In genomic region chr1:235270625-235271024, GRCh38 we compare ENCODE assay signal across 10 cellular contexts. TPM values are rescaled to one million over a fixed set of nuclear protein-coding genes. Genes with fewer than 3 reads are reported as not detected.
A peak's percentile ranks its signal among the peaks of the same experiment; 100 is the strongest.
DNase-seq lines count a peak whose midpoint lies in the region; ATAC-seq and TF ChIP-seq lines count a peak whose summit lies in the region.
"Had no signal": no experiment of that assay in that cellular context is flagged by ENCODE, and none has a peak within 500 bp of the region (broad histone marks: within the 10 kb centered on the region; RNA-seq: fewer than 3 reads in every experiment).

No MANE protein-coding gene starts in this region.

- peak; percentile 83 to 94 for ATAC-seq in activated T-cell treated with anti-CD3 and anti-CD28 coated beads, Interleukin-2, amount 50 U/mL, for 72 hours (replicated peaks in 1 of 2)
- ATAC-seq in Panc1 (peak; percentile 59), GM21360 (IDR thresholded peaks at IDR 0.05; ENCODE audit: unreplicated experiment) (no peak)
- ATAC-seq: body of pancreas had no signal

- in situ Hi-C loops in Panc1 (cut with HindIII; ENCODE audit: low pct_unique_long_range_greater_than_20kb, low sequenced_read_pairs) = no loop called here

- BruUV-seq in Panc1 (replicated peaks; lab: Mats Ljungman, UMichigan) = no TSS peak

- H3K4me1 ChIP-seq in Panc1 (ENCODE audit: control insufficient read depth, insufficient read depth, low read length) (peaks cover 7% of the 10 kb centered on the region; the same call in 1 of the 2 replicates), subcutaneous abdominal adipose tissue (ENCODE audit: control insufficient read depth in 5 of 5, insufficient read depth in 5 of 5, low read length in 5 of 5) (peaks cover 2 to 31% (median 15%) of the 10 kb centered on the region in 5 donors)

- peaks cover 61% of the 10 kb centered on the region for H3K4me1 Mint-ChIP-seq in activated T-cell treated with anti-CD3 and anti-CD28 coated beads, Interleukin-2, amount 50 U/mL, for 72 hours (ENCODE audit: low read depth)

- intact Hi-C loops in Panc1 (cut with micrococcal nuclease; ENCODE audit: unreplicated experiment) = no loop called here

- peak overlapping the region; percentile 29 to 62 for H3K4me3 Mint-ChIP-seq in activated T-cell treated with anti-CD3 and anti-CD28 coated beads, Interleukin-2, amount 50 U/mL, for 72 hours

- CTCF ChIA-PET in Panc1 (lab: Charles Lee) = no interaction called here

- H3K9me3 ChIP-seq in Panc1 (ENCODE audit: control insufficient read depth, insufficient read depth, low read depth, low read length) = no peaks in the 10 kb centered on the region
- H3K9me3 ChIP-seq in subcutaneous abdominal adipose tissue (ENCODE audit: control insufficient read depth in 5 of 5, low read length in 5 of 5) = no peaks in the 10 kb centered on the region
- H3K9me3 ChIP-seq: body of pancreas had no signal

- no peaks in the 10 kb centered on the region for H3K36me3 Mint-ChIP-seq in activated T-cell treated with anti-CD3 and anti-CD28 coated beads, Interleukin-2, amount 50 U/mL, for 72 hours (ENCODE audit: insufficient read depth in 2 of 2)

- peak overlapping the region in 1 of 5 donors; percentile 25 for H3K9ac ChIP-seq in subcutaneous abdominal adipose tissue (ENCODE audit: low read length in 5 of 5)

- POLR2A ChIA-PET in Panc1 (lab: Charles Lee) = no interaction called here

- no peak overlapping the region for H3K27ac ChIP-seq in Panc1 (ENCODE audit: low read length)
- peak overlapping the region; percentile 32 for H3K27ac ChIP-seq in subcutaneous abdominal adipose tissue (ENCODE audit: low read depth, low read length)

- no peaks in the 10 kb centered on the region for H3K27me3 ChIP-seq in Panc1 (ENCODE audit: control insufficient read depth, insufficient read depth, low read length)
- H3K27me3 ChIP-seq in subcutaneous abdominal adipose tissue (ENCODE audit: control insufficient read depth in 5 of 5, insufficient read depth in 4 of 5, low read length in 5 of 5) = no peaks in the 10 kb centered on the region
- H3K27me3 ChIP-seq: body of pancreas had no signal

- TF ChIP-seq CTCF in Panc1 (IDR thresholded peaks at IDR 0.05) (no peak), fibroblast of mammary gland (conservative IDR thresholded peaks at IDR 0.05; ENCODE audit: control insufficient read depth, insufficient read depth, low read depth, low read length) (peak; percentile 16)

- H3K36me3 ChIP-seq in Panc1 (ENCODE audit: control insufficient read depth, insufficient read depth, low read length) = no peaks in the 10 kb centered on the region
- H3K36me3 ChIP-seq in subcutaneous abdominal adipose tissue (ENCODE audit: control insufficient read depth in 5 of 5, insufficient read depth in 5 of 5, low read length in 5 of 5) = no peaks in the 10 kb centered on the region

- no peaks in the 10 kb centered on the region for H3K9me3 Mint-ChIP-seq in activated T-cell treated with anti-CD3 and anti-CD28 coated beads, Interleukin-2, amount 50 U/mL, for 72 hours

- H3K27me3 Mint-ChIP-seq in activated T-cell treated with anti-CD3 and anti-CD28 coated beads, Interleukin-2, amount 50 U/mL, for 72 hours (ENCODE audit: low read depth) = no peaks in the 10 kb centered on the region

- no peak overlapping the region for H3K4me3 ChIP-seq in Panc1 (ENCODE audit: low read depth in 2 of 2, low read length in 2 of 2)
- peak overlapping the region; percentile 19 for H3K4me3 ChIP-seq in fibroblast of mammary gland (ENCODE audit: control insufficient read depth, low read depth, low read length)
- peak overlapping the region in 1 of 5 donors; percentile 29 for H3K4me3 ChIP-seq in subcutaneous abdominal adipose tissue (ENCODE audit: low read depth in 1 of 5, low read length in 5 of 5)
- H3K4me3 ChIP-seq: body of pancreas, skin epidermis had no signal

- peak overlapping the region; percentile 91 for H3K27ac Mint-ChIP-seq in activated T-cell treated with anti-CD3 and anti-CD28 coated beads, Interleukin-2, amount 50 U/mL, for 72 hours

- DNase-seq in activated T-cell treated with anti-CD3 and anti-CD28 coated beads, Interleukin-2, amount 50 U/mL, for 72 hours = no peak
- no peak for DNase-seq in activated T-cell treated with anti-CD3 and anti-CD28 coated beads, Interleukin-2, amount 50 U/mL, for 48 hours
- DNase-seq in Panc1 (ENCODE audit: low read depth, low spot score) = no peak
- DNase-seq in fibroblast of mammary gland (ENCODE audit: low read depth) = peak; percentile 70
- no peak for DNase-seq in stimulated activated naive CD4-positive, alpha-beta T cell treated with Interleukin-2 at 50 U/mL for 16 hours (lab: John Stamatoyannopoulos, UW)
- no peak for DNase-seq in HK-2 (ENCODE audit: unreplicated experiment)
- DNase-seq: body of pancreas had no signal

RNA-seq across cellular contexts. Expression of gene ARID4B, which starts 57.4 kb away (rescaled TPM):
- 10 to 100 TPM; 65.5 to 68.4 TPM for total RNA-seq in activated T-cell treated with anti-CD3 and anti-CD28 coated beads, Interleukin-2, amount 50 U/mL, for 72 hours
- 37.5 TPM for total RNA-seq in Panc1 (2021; ENCODE audit: unreplicated experiment)
- polyA plus RNA-seq in Panc1 (2012; ENCODE audit: insufficient read length) = 17.7 TPM

RNA-seq across cellular contexts. Expression of gene GGPS1, which starts 57.7 kb away (rescaled TPM):
- 10 to 100 TPM; 57.2 to 60.4 TPM for total RNA-seq in activated T-cell treated with anti-CD3 and anti-CD28 coated beads, Interleukin-2, amount 50 U/mL, for 72 hours
- total RNA-seq in Panc1 (2021; ENCODE audit: unreplicated experiment) = 60.6 TPM
- 35.4 TPM for polyA plus RNA-seq in Panc1 (2012; ENCODE audit: insufficient read length)
